9 cellular contexts compared by ENCODE assay signal in genomic region chr11:44286268-44286880, GRCh38. TPM values are rescaled to one million over a fixed set of nuclear protein-coding genes. Genes with fewer than 3 reads are reported as not detected.
A peak's percentile ranks its signal among the peaks of the same experiment; 100 is the strongest.
DNase-seq lines count a peak whose midpoint lies in the region; TF ChIP-seq lines count a peak whose summit lies in the region.
"Had no signal": no experiment of that assay in that cellular context is flagged by ENCODE, and none has a peak within 500 bp of the region (broad histone marks: within the 10 kb centered on the region; RNA-seq: fewer than 3 reads in every experiment).

No MANE protein-coding gene starts in this region.

- 58 to 59% methylated on average over 10 of the region's 10 CpGs for WGBS in sigmoid colon, 2 donors

- in situ Hi-C loops in KBM-7 (cut with MboI; ENCODE audit: low pct_unique_long_range_greater_than_20kb, low sequenced_read_pairs): loop anchor here (25.0 kb wide), 1 partner anchor 251 kb away; no protein-coding TSS in a partner anchor

- no peak overlapping the region for H3K27ac ChIP-seq in sigmoid colon
- H3K27ac ChIP-seq: BLaER1 had no signal

- H3K36me3 ChIP-seq in sigmoid colon: no peaks in the 10 kb centered on the region
- H3K36me3 ChIP-seq: BLaER1 had no signal

- no peak for TF ChIP-seq POLR2A in sigmoid colon (IDR thresholded peaks at IDR 0.05)

- H3K4me1 ChIP-seq in sigmoid colon: peaks cover 0 to 4% (median 0%) of the 10 kb centered on the region in 4 donors

- peaks cover 0 to 5% (median 0%) of the 10 kb centered on the region in 3 donors for H3K27me3 ChIP-seq in sigmoid colon
- H3K27me3 ChIP-seq: BLaER1 had no signal

- intact Hi-C loops in head of caudate nucleus (cut with DNase I): loop anchor here (2.0 kb wide), 1 partner anchor 252 kb away; no protein-coding TSS in a partner anchor
- intact Hi-C loops in sigmoid colon (cut with DNase I): loop anchor here (1.0 to 10.0 kb wide), 2 partner anchors 192 to 252 kb away; partner anchors contain the start of gene EXT2

- no peak for TF ChIP-seq EP300 in sigmoid colon (IDR thresholded peaks at IDR 0.05)

- H3K4me3 ChIP-seq in sigmoid colon: no peak overlapping the region
- H3K4me3 ChIP-seq: BLaER1 had no signal

- H3K9me3 ChIP-seq in sigmoid colon: no peaks in the 10 kb centered on the region
- H3K9me3 ChIP-seq: BLaER1 had no signal

- DNase-seq in NCI-H1436 (lab: John Stamatoyannopoulos, UW) (peak; percentile 43), NCI-H1436 treated with DMSO at 0.1 percent for 48 hours (lab: John Stamatoyannopoulos, UW) (no peak), KBM-7 (peak; percentile 74), RPMI8226 (peak; percentile 57), head of caudate nucleus (peak in 38 of 42 donors; percentile 9 to 76 (median 51)), sigmoid colon (no peak)
- DNase-seq in activated effector memory CD4-positive, alpha-beta T cell treated with Interleukin-2 at 50 U/mL for 16 hours: peak; percentile 21
- no peak for DNase-seq in effector CD8-positive, alpha-beta T cell (lab: John Stamatoyannopoulos, UW)

- peak; percentile 61 to 95 (median 92) for TF ChIP-seq CTCF in sigmoid colon (IDR thresholded peaks at IDR 0.05)

RNA-seq across cellular contexts. Expression of gene ALX4, which starts 23.6 kb away (rescaled TPM):
- not detected for total RNA-seq in sigmoid colon
- not detected for polyA plus RNA-seq in sigmoid colon

Comparison
In these comparisons a context has a peak if more than half of its experiments do, and no peak if none do; other contexts are left out.
1. DNase-seq: peak in NCI-H1436 (single experiment), KBM-7 (single experiment), RPMI8226 (single experiment), activated effector memory CD4-positive, alpha-beta T cell treated with Interleukin-2 at 50 U/mL for 16 hours (single experiment) and head of caudate nucleus (38 of 42); none in NCI-H1436 treated with DMSO at 0.1 percent for 48 hours (single experiment), sigmoid colon (single experiment) and effector CD8-positive, alpha-beta T cell (single experiment).